Comparison of ENCODE assay signal across 1 cellular context in genomic region chr4:88672987-88673386, GRCh38.
TF ChIP-seq lines count a peak whose summit lies in the region.

No MANE protein-coding gene starts in this region.

TF ChIP-seq in A549, 52 proteins besides CTCF, POLR2A, EP300 and RAD21 (continued from another document):
- TF ChIP-seq MAFK (IDR thresholded peaks at IDR 0.05; ENCODE audit: partially characterized antibody) (no peak), NFE2L2 (conservative IDR thresholded peaks at IDR 0.05; ENCODE audit: low read length) (no peak), USF2 (IDR thresholded peaks at IDR 0.05) (no peak)
